In genomic region chr16:4135537-4135936, GRCh38 we compare ENCODE assay signal across 22 cellular contexts. TPM values are rescaled to one million over a fixed set of nuclear protein-coding genes. Genes with fewer than 3 reads are reported as not detected.
DNase-seq lines count a peak whose midpoint lies in the region; ATAC-seq, FAIRE-seq and TF ChIP-seq lines count a peak whose summit lies in the region.
"Had no signal": no experiment of that assay in that cellular context is flagged by ENCODE, and none has a peak within 500 bp of the region (broad histone marks: within the 10 kb centered on the region; RNA-seq: fewer than 3 reads in every experiment).

No MANE protein-coding gene starts in this region.

- POLR2A ChIA-PET in HepG2 (lab: Yijun Ruan, JAX) = interaction anchor here (1.4 kb wide), 1 partner anchor 22 kb away, joined by 3 read pairs; no protein-coding TSS in a partner anchor

- no peaks in the 10 kb centered on the region for H3K36me3 ChIP-seq in HepG2 (replicated peaks in 1 of 2; ENCODE audit: control insufficient read depth in 1 of 2, insufficient read depth in 2 of 2, low read length in 2 of 2)
- no peaks in the 10 kb centered on the region for H3K36me3 ChIP-seq in right lobe of liver
- H3K36me3 ChIP-seq in hepatocyte (replicated peaks; ENCODE audit: insufficient read depth, low read depth) = no peaks in the 10 kb centered on the region
- H3K36me3 ChIP-seq in aorta (ENCODE audit: control insufficient read depth in 1 of 2, insufficient read depth in 2 of 2, low read length in 1 of 2) = no peaks in the 10 kb centered on the region
- H3K36me3 ChIP-seq: BLaER1 treated with 17β-estradiol and CSF1 and Interleukin-3, amounts not matched to agents 10 nM and 100 nM; Peyer's patch had no signal

- WGBS in HepG2 (ENCODE audit: low lambda C conversion rate) = 90% methylated on average over 1 of the region's 1 CpG
- 75% methylated on average over 1 of the region's 1 CpG for WGBS in right lobe of liver (ENCODE audit: insufficient coverage, low coverage, low lambda C conversion rate, missing lambda C conversion rate)
- WGBS in hepatocyte (ENCODE audit: low lambda C conversion rate, missing lambda C conversion rate) = 100% methylated on average over 1 of the region's 1 CpG
- WGBS in aorta, 2 donors = 98 to 100% methylated on average over 1 of the region's 1 CpG

- H3K9me2 ChIP-seq in hepatocyte (replicated peaks; ENCODE audit: insufficient read depth) = no peaks in the 10 kb centered on the region

- in situ Hi-C loops in HepG2 (cut with HindIII; ENCODE audit: extremely low pct_ligation_motif_present, low pct_unique_long_range_greater_than_20kb) = no loop called here

- intact Hi-C loops in HepG2 (cut with micrococcal nuclease; ENCODE audit: unreplicated experiment) = no loop called here
- intact Hi-C loops in right lobe of liver (cut with DNase I) = no loop called here
- intact Hi-C loops in aorta (cut with DNase I) = no loop called here

- H3K27ac ChIP-seq in HepG2 (ENCODE audit: extremely low read length, insufficient read depth, low read length) (no peak overlapping the region), right lobe of liver (no peak overlapping the region), hepatocyte (peak overlapping the region; percentile 53), aorta (ENCODE audit: low read depth in 1 of 2, low read length in 2 of 2) (no peak overlapping the region)
- H3K27ac ChIP-seq: BLaER1 treated with 17β-estradiol and CSF1 and Interleukin-3, amounts not matched to agents 10 nM and 100 nM; KMS-11 had no signal

- ATAC-seq in HepG2 = no peak
- ATAC-seq in right lobe of liver = no peak
- no peak for ATAC-seq in GM18867 (IDR thresholded peaks at IDR 0.05; ENCODE audit: unreplicated experiment)
- no peak for ATAC-seq in aorta (ENCODE audit: low FRiP score)
- ATAC-seq in GM19455 (IDR thresholded peaks at IDR 0.05; ENCODE audit: unreplicated experiment) = no peak
- ATAC-seq: Right ventricle myocardium inferior had no signal

- peaks cover 19% of the 10 kb centered on the region for H3K4me1 ChIP-seq in HepG2 (ENCODE audit: insufficient read depth, low read length)
- H3K4me1 ChIP-seq in right lobe of liver = no peaks in the 10 kb centered on the region
- peaks cover 3% of the 10 kb centered on the region for H3K4me1 ChIP-seq in hepatocyte (ENCODE audit: insufficient read depth)
- no peaks in the 10 kb centered on the region for H3K4me1 ChIP-seq in aorta (ENCODE audit: control insufficient read depth in 1 of 2, insufficient read depth in 2 of 2, low read length in 2 of 2)
- H3K4me1 ChIP-seq: Peyer's patch had no signal

- CTCF ChIA-PET in HepG2 (lab: Yijun Ruan, JAX; ENCODE audit: low intra/inter-chr PET ratio, low total read pairs) = no interaction called here

- peak overlapping the region; percentile 93 for H3K27ac Mint-ChIP-seq in progenitor cell of endocrine pancreas
- H3K27ac Mint-ChIP-seq: H9 had no signal

- H2AFZ ChIP-seq in HepG2 (ENCODE audit: low read length) (no peak overlapping the region), hepatocyte (no peak overlapping the region)

- H3K4me3 Mint-ChIP-seq in progenitor cell of endocrine pancreas (ENCODE audit: low read depth) = no peak overlapping the region
- H3K4me3 Mint-ChIP-seq: CD4-positive, alpha-beta memory T cell had no signal

- no peaks in the 10 kb centered on the region for H3K36me3 Mint-ChIP-seq in progenitor cell of endocrine pancreas (ENCODE audit: insufficient read depth)
- H3K36me3 Mint-ChIP-seq: CD4-positive, alpha-beta memory T cell had no signal

- H3K27me3 ChIP-seq in HepG2 (ENCODE audit: control insufficient read depth in 1 of 2, insufficient read depth in 2 of 2, low read length in 2 of 2) (no peaks in the 10 kb centered on the region), right lobe of liver (no peaks in the 10 kb centered on the region), hepatocyte (no peaks in the 10 kb centered on the region), aorta (ENCODE audit: control insufficient read depth in 1 of 2, insufficient read depth in 2 of 2, low read length in 1 of 2) (no peaks in the 10 kb centered on the region)
- H3K27me3 ChIP-seq: BLaER1 treated with 17β-estradiol and CSF1 and Interleukin-3, amounts not matched to agents 10 nM and 100 nM; Peyer's patch had no signal

- FAIRE-seq in HepG2 (lab: Jason Lieb, UNC) = no peak

- BruUV-seq in HepG2 (replicated peaks; lab: Mats Ljungman, UMichigan) = no TSS peak

- TF ChIP-seq CTCF in HepG2 (CRISPR knock-in tag; IDR thresholded peaks at IDR 0.05) (no peak), right lobe of liver (IDR thresholded peaks at IDR 0.05) (no peak), hepatocyte (IDR thresholded peaks at IDR 0.05; ENCODE audit: poor library complexity) (no peak), progenitor cell of endocrine pancreas (IDR thresholded peaks at IDR 0.05; ENCODE audit: unreplicated experiment) (no peak)

- no peaks in the 10 kb centered on the region for H3K9me3 Mint-ChIP-seq in progenitor cell of endocrine pancreas (ENCODE audit: low read depth)
- H3K9me3 Mint-ChIP-seq: CD4-positive, alpha-beta memory T cell; H9 had no signal

- no peak overlapping the region for H3K9ac ChIP-seq in HepG2 (ENCODE audit: insufficient read depth, low read depth, low read length)
- H3K9ac ChIP-seq: BLaER1 treated with 17β-estradiol and CSF1 and Interleukin-3, amounts not matched to agents 10 nM and 100 nM; KMS-11 had no signal

- TF ChIP-seq EP300 in HepG2 (IDR thresholded peaks at IDR 0.05; ENCODE audit: low read depth in 2 of 2, low read length in 2 of 2) (no peak), HepG2 (CRISPR knock-in tag; IDR thresholded peaks at IDR 0.05; ENCODE audit: borderline replicate concordance) (no peak)

- TF ChIP-seq POLR2A in HepG2 (IDR thresholded peaks at IDR 0.05; ENCODE audit: insufficient read depth in 1 of 2, low read depth in 2 of 2, low read length in 2 of 2) (no peak), right lobe of liver (IDR thresholded peaks at IDR 0.05) (no peak)

- no peaks in the 10 kb centered on the region for H3K79me2 ChIP-seq in HepG2 (ENCODE audit: insufficient read depth, low read length)
- H3K79me2 ChIP-seq in hepatocyte = no peaks in the 10 kb centered on the region

- peaks cover 19% of the 10 kb centered on the region for H3K27me3 Mint-ChIP-seq in progenitor cell of endocrine pancreas

- no peaks in the 10 kb centered on the region for H3K9me3 ChIP-seq in HepG2 (ENCODE audit: low read length)
- H3K9me3 ChIP-seq in right lobe of liver = no peaks in the 10 kb centered on the region
- no peaks in the 10 kb centered on the region for H3K9me3 ChIP-seq in hepatocyte (ENCODE audit: low read depth)
- no peaks in the 10 kb centered on the region for H3K9me3 ChIP-seq in aorta (ENCODE audit: control insufficient read depth, low read length)
- H3K9me3 ChIP-seq: Peyer's patch had no signal

- H3K4me2 ChIP-seq in HepG2 (ENCODE audit: low read depth, low read length) = peak overlapping the region; percentile 79; the same call in 1 of the 2 replicates
- no peak overlapping the region for H3K4me2 ChIP-seq in hepatocyte
- H3K4me2 ChIP-seq: BLaER1 treated with 17β-estradiol and CSF1 and Interleukin-3, amounts not matched to agents 10 nM and 100 nM; KMS-11 had no signal

- no peak overlapping the region for H3K4me3 ChIP-seq in HepG2 (replicated peaks in 1 of 3; ENCODE audit: insufficient read depth in 1 of 3, low read depth in 2 of 3, low read length in 3 of 3)
- no peak overlapping the region for H3K4me3 ChIP-seq in right lobe of liver
- no peak overlapping the region for H3K4me3 ChIP-seq in hepatocyte
- H3K4me3 ChIP-seq in aorta (ENCODE audit: low read length in 2 of 2) = no peak overlapping the region
- H3K4me3 ChIP-seq: BLaER1 treated with 17β-estradiol and CSF1 and Interleukin-3, amounts not matched to agents 10 nM and 100 nM; Peyer's patch had no signal

- H3K4me1 Mint-ChIP-seq in progenitor cell of endocrine pancreas (ENCODE audit: low read depth) = peaks cover 5% of the 10 kb centered on the region

- DNase-seq in HepG2 (ENCODE audit: low spot score) = no peak
- DNase-seq in right lobe of liver = no peak
- DNase-seq in hepatocyte (ENCODE audit: low spot score) = no peak
- no peak for DNase-seq in progenitor cell of endocrine pancreas (ENCODE audit: low spot score, unreplicated experiment)
- no peak for DNase-seq in aorta
- DNase-seq in germinal center (ENCODE audit: low spot score) = no peak
- DNase-seq: 8988T; CD4-positive, alpha-beta memory T cell; GDM1; IMR-90; NCI-H1105 treated with DMSO at 0.1 percent for 48 hours; NCI-H2029 treated with DMSO at 0.1 percent for 48 hours; NCI-H510A treated with DMSO at 0.1 percent for 48 hours; NCI-H748 treated with DMSO at 0.1 percent for 48 hours; NK-92 treated with Interleukin-12 subunit alpha and Interleukin-12 subunit beta, amount 100 ng/mL, for 24 hours had no signal

- H4K20me1 ChIP-seq in HepG2 (ENCODE audit: insufficient read depth, low read length) (no peaks in the 10 kb centered on the region), hepatocyte (ENCODE audit: insufficient read depth, poor library complexity, severe bottlenecking) (no peaks in the 10 kb centered on the region)
- H4K20me1 ChIP-seq: BLaER1 treated with 17β-estradiol and CSF1 and Interleukin-3, amounts not matched to agents 10 nM and 100 nM had no signal

- TF ChIP-seq RAD21 in HepG2 (CRISPR knock-in tag; IDR thresholded peaks at IDR 0.05) = no peak

RNA-seq across cellular contexts. Expression of gene ADCY9, which starts 19.3 kb away (rescaled TPM):
- total RNA-seq in HepG2 (2016; rRNA removed; fragmentation: Illumina TruSeq; extraction: Trizol) (9.6 and 11.2 TPM in 2 replicates), right lobe of liver (10 to 100 TPM; 17.3 to 41.5 (median 25.6) TPM), hepatocyte (12.4 and 15.9 TPM in 2 replicates), progenitor cell of endocrine pancreas (4.9 and 6.9 TPM in 2 replicates), aorta (10 to 100 TPM; 30.6 to 40.1 TPM)
- total RNA-seq in HepG2 (2016; cell fraction: cytosol; rRNA removed; fragmentation: Illumina TruSeq; extraction: Trizol; ENCODE audit: low read depth) = 6.9 and 7.1 TPM in 2 replicates
- total RNA-seq in HepG2 (2016; cell fraction: insoluble cytoplasmic fraction; rRNA removed; fragmentation: Illumina TruSeq; extraction: Trizol) = 7.0 and 12.1 TPM in 2 replicates
- 4.4 and 4.6 TPM in 2 replicates for total RNA-seq in HepG2 (2016; cell fraction: membrane; rRNA removed; fragmentation: Illumina TruSeq; extraction: Trizol)
- 15.9 and 17.5 TPM in 2 replicates for total RNA-seq in HepG2 (2016; cell fraction: nucleus; rRNA removed; fragmentation: Illumina TruSeq; extraction: Trizol)
- polyA plus RNA-seq in HepG2 (2011; rRNA removed) (13.6 and 13.9 TPM in 2 replicates), hepatocyte (7.6 and 12.0 TPM in 2 replicates), aorta (10 to 100 TPM in 1 of 2 donors, 1 to 10 TPM in 1; 7.9 to 18.8 TPM)
- polyA plus RNA-seq in HepG2 (2011; cell fraction: cytosol; rRNA removed) = 15.9 and 17.7 TPM in 2 replicates
- polyA plus RNA-seq in HepG2 (2011; cell fraction: nucleus; rRNA removed) = 26.9 and 30.6 TPM in 2 replicates
- 15.9 and 19.6 TPM in 2 replicates for polyA plus RNA-seq in HepG2 (2012)
- 0.63 and 1.1 TPM in 2 replicates for polyA plus RNA-seq in HepG2 (2016; cell fraction: cytosol; fragmentation: Illumina TruSeq; extraction: Trizol; ENCODE audit: low read depth)
- 5.6 and 8.0 TPM in 2 replicates for polyA plus RNA-seq in HepG2 (2016; cell fraction: insoluble cytoplasmic fraction; fragmentation: Illumina TruSeq; extraction: Trizol; ENCODE audit: low read depth)
- 2.0 and 2.1 TPM in 2 replicates for polyA plus RNA-seq in HepG2 (2016; cell fraction: membrane; fragmentation: Illumina TruSeq; extraction: Trizol; ENCODE audit: low read depth)
- 16.3 and 17.4 TPM in 2 replicates for polyA plus RNA-seq in HepG2 (2016; cell fraction: nucleus; fragmentation: Illumina TruSeq; extraction: Trizol; ENCODE audit: insufficient read depth, low read depth)
- 21.8 and 108 TPM in 2 replicates for polyA minus RNA-seq in HepG2 (2011; rRNA and poly(A)+ RNA removed; ENCODE audit: low replicate concordance)
- polyA minus RNA-seq in HepG2 (2011; cell fraction: cytosol; rRNA and poly(A)+ RNA removed) = 53.6 and 62.1 TPM in 2 replicates
- polyA minus RNA-seq in HepG2 (2011; cell fraction: nucleus; rRNA and poly(A)+ RNA removed) = 33.7 and 36.4 TPM in 2 replicates
